35 cellular contexts compared by ENCODE assay signal in genomic region chr2:214255046-214255445, GRCh38.
"Had no signal": no experiment of that assay in that cellular context is flagged by ENCODE, and none has a peak within 500 bp of the region (broad histone marks: within the 10 kb centered on the region; RNA-seq: fewer than 3 reads in every experiment).

No MANE protein-coding gene starts in this region.

- DNase-seq: Karpas-422, Kasumi-1, MG63, MM.1S, MV-4-11, NCI-H1048, NCI-H1092, NCI-H1092 treated with DMSO at 0.1 percent for 48 hours, NCI-H1105, NCI-H1105 treated with DMSO at 0.1 percent for 48 hours, NCI-H1417, NCI-H1417 treated with DMSO at 0.1 percent for 48 hours, NCI-H1436, NCI-H1436 treated with DMSO at 0.1 percent for 48 hours, NCI-H146, NCI-H1694, NCI-H1694 treated with DMSO at 0.1 percent for 48 hours, NCI-H187, NCI-H187 treated with DMSO at 0.1 percent for 48 hours, NCI-H1930, NCI-H2029, NCI-H2029 treated with DMSO at 0.1 percent for 48 hours, NCI-H2081, NCI-H2081 treated with DMSO at 0.1 percent for 48 hours, NCI-H2107, NCI-H2171, NCI-H2171 treated with DMSO at 0.1 percent for 48 hours, NCI-H2227 treated with DMSO at 0.1 percent for 48 hours, NCI-H226, NCI-H345, NCI-H446, NCI-H446 treated with DMSO at 0.1 percent for 48 hours, NCI-H510A, NCI-H510A treated with DMSO at 0.1 percent for 48 hours had no signal

- H3K27me3 ChIP-seq: MG63 had no signal

- H3K4me2 ChIP-seq: KMS-11 had no signal

- H3K27ac ChIP-seq: KMS-11 had no signal

- H3K9me3 ChIP-seq: MG63 had no signal

- H3K36me3 ChIP-seq: MG63 had no signal

- H3K4me3 ChIP-seq: MG63 had no signal

- H3K9ac ChIP-seq: KMS-11 had no signal
